9 cellular contexts compared by ENCODE assay signal in genomic region chr1:29125237-29125641, GRCh38. TPM values are rescaled to one million over a fixed set of nuclear protein-coding genes. Genes with fewer than 3 reads are reported as not detected.
A peak's percentile ranks its signal among the peaks of the same experiment; 100 is the strongest.
DNase-seq lines count a peak whose midpoint lies in the region; TF ChIP-seq lines count a peak whose summit lies in the region.
"Had no signal": no experiment of that assay in that cellular context is flagged by ENCODE, and none has a peak within 500 bp of the region (broad histone marks: within the 10 kb centered on the region; RNA-seq: fewer than 3 reads in every experiment).

No MANE protein-coding gene starts in this region.

- no peak overlapping the region for H3K4ac ChIP-seq in neuronal stem cell (ENCODE audit: low read length)

- no peak for DNase-seq in endothelial cell (ENCODE audit: low spot score)
- DNase-seq in neuronal stem cell (ENCODE audit: low spot score), result peak; percentile 23
- no peak for DNase-seq in HK-2 (ENCODE audit: unreplicated experiment)
- DNase-seq in effector memory CD4-positive, alpha-beta T cell, result no peak
- no peak for DNase-seq in NCI-H510A (lab: John Stamatoyannopoulos, UW)
- DNase-seq in mucosa of gallbladder (ENCODE audit: low spot score), result no peak
- DNase-seq: cerebellar nuclear complex had no signal

- H3K4me1 ChIP-seq in BLaER1 (peaks cover 29% of the 10 kb centered on the region), OCI-LY1 (ENCODE audit: insufficient read depth, low read length, severe bottlenecking) (peaks cover 13% of the 10 kb centered on the region), neuronal stem cell (ENCODE audit: control insufficient read depth in 2 of 2, insufficient read depth in 1 of 2, low read depth in 1 of 2, low read length in 2 of 2) (peaks cover 6 to 7% of the 10 kb centered on the region in 2 donors)
- H3K4me1 ChIP-seq in effector memory CD4-positive, alpha-beta T cell (ENCODE audit: control insufficient read depth, insufficient read depth, low read length, poor library complexity, severe bottlenecking), result peaks cover 22% of the 10 kb centered on the region

- no peaks in the 10 kb centered on the region for H3K36me3 Mint-ChIP-seq in endothelial cell (ENCODE audit: low read depth, unreplicated experiment)

- H3K36me3 ChIP-seq in BLaER1 (peaks cover 8% of the 10 kb centered on the region; the same call in 1 of the 2 replicates), OCI-LY1 (ENCODE audit: insufficient read depth, low read length) (no peaks in the 10 kb centered on the region), neuronal stem cell (replicated peaks in 1 of 2; ENCODE audit: control insufficient read depth in 2 of 2, insufficient read depth in 2 of 2, low read length in 2 of 2) (no peaks in the 10 kb centered on the region)
- no peaks in the 10 kb centered on the region for H3K36me3 ChIP-seq in effector memory CD4-positive, alpha-beta T cell (ENCODE audit: control insufficient read depth, insufficient read depth, low read length)

- no peaks in the 10 kb centered on the region for H3K9me3 Mint-ChIP-seq in endothelial cell (ENCODE audit: unreplicated experiment)

- no CpG with 5 or more reads among the region's 14 CpGs for WGBS in neuronal stem cell (ENCODE audit: extremely low coverage in 2 of 2, insufficient read length in 2 of 2, insufficient replicate concordance in 1 of 2), 2 donors

- no peak overlapping the region for H2BK5ac ChIP-seq in neuronal stem cell (ENCODE audit: low read length)

- peak overlapping the region; percentile 97 for H3K23ac ChIP-seq in neuronal stem cell (ENCODE audit: low read depth, low read length, poor library complexity)

- no peak overlapping the region for H2BK12ac ChIP-seq in neuronal stem cell (ENCODE audit: low read length)

- H3K4me3 Mint-ChIP-seq in endothelial cell (ENCODE audit: unreplicated experiment), result peak overlapping the region; percentile 79

- H4K20me1 ChIP-seq in BLaER1 (peaks cover 52% of the 10 kb centered on the region), OCI-LY1 (ENCODE audit: insufficient read depth, low read length) (no peaks in the 10 kb centered on the region)

- H3K4me2 ChIP-seq in BLaER1 (peak overlapping the region; percentile 96), OCI-LY1 (ENCODE audit: low read length) (peak overlapping the region; percentile 96), neuronal stem cell (ENCODE audit: insufficient read depth, low read length, poor library complexity, severe bottlenecking) (peak overlapping the region; percentile 99)

- peaks cover 7% of the 10 kb centered on the region for H3K27me3 Mint-ChIP-seq in endothelial cell (ENCODE audit: unreplicated experiment)

- H3K4me1 Mint-ChIP-seq in endothelial cell (ENCODE audit: unreplicated experiment), result peaks cover 6% of the 10 kb centered on the region

- H3K4me3 ChIP-seq in BLaER1, result peak overlapping the region; percentile 71; the same call in 1 of the 2 replicates
- peak overlapping the region; percentile 63 for H3K4me3 ChIP-seq in OCI-LY1 (ENCODE audit: low read depth, low read length, poor library complexity, severe bottlenecking)
- H3K4me3 ChIP-seq in neuronal stem cell (ENCODE audit: low read length in 2 of 2), result peak overlapping the region in 1 of 2 donors; percentile 37
- no peak overlapping the region for H3K4me3 ChIP-seq in effector memory CD4-positive, alpha-beta T cell (ENCODE audit: insufficient read depth, low read depth, low read length, poor library complexity, severe bottlenecking)

- H3K9me2 ChIP-seq in OCI-LY1 (ENCODE audit: low read depth, low read length), result no peaks in the 10 kb centered on the region

- no peaks in the 10 kb centered on the region for H3K79me2 ChIP-seq in OCI-LY1 (ENCODE audit: insufficient read depth, low read length)

- H3K14ac ChIP-seq in neuronal stem cell (ENCODE audit: low read length), result no peak overlapping the region

- peaks cover 6% of the 10 kb centered on the region for H3K79me1 ChIP-seq in neuronal stem cell (ENCODE audit: low read depth, low read length)

- H2AK5ac ChIP-seq in neuronal stem cell (ENCODE audit: low read depth, low read length), result peak overlapping the region; percentile 98

- H3F3A ChIP-seq in OCI-LY1 (ENCODE audit: insufficient read depth, low read length), result no peaks in the 10 kb centered on the region

- H3K27me3 ChIP-seq in BLaER1 (peaks cover 79% of the 10 kb centered on the region), OCI-LY1 (ENCODE audit: insufficient read depth, low read length) (peaks cover 7% of the 10 kb centered on the region), neuronal stem cell (ENCODE audit: control insufficient read depth in 3 of 3, insufficient read depth in 3 of 3, low read depth in 1 of 3, low read length in 3 of 3) (peaks cover 0 to 43% (median 24%) of the 10 kb centered on the region in 3 experiments)
- peaks cover 37% of the 10 kb centered on the region for H3K27me3 ChIP-seq in effector memory CD4-positive, alpha-beta T cell (replicated peaks; ENCODE audit: control insufficient read depth, insufficient read depth, low read length, poor library complexity, severe bottlenecking)

- TF ChIP-seq CTCF in OCI-LY1 (IDR thresholded peaks at IDR 0.05; ENCODE audit: low read length), result no peak
- TF ChIP-seq CTCF in endothelial cell (IDR thresholded peaks at IDR 0.05; ENCODE audit: unreplicated experiment), result no peak

- peak overlapping the region; percentile 45 for H3K27ac Mint-ChIP-seq in endothelial cell (ENCODE audit: unreplicated experiment)

- H3K9ac ChIP-seq in BLaER1 (no peak overlapping the region), OCI-LY1 (ENCODE audit: low read length) (peak overlapping the region; percentile 43; the same call in 1 of the 2 replicates), neuronal stem cell (ENCODE audit: low read depth, low read length, poor library complexity) (peak overlapping the region; percentile 60)

- peak overlapping the region; percentile 90 for H3K18ac ChIP-seq in neuronal stem cell (ENCODE audit: low read length)

- H2AFZ ChIP-seq in OCI-LY1 (ENCODE audit: low read length) (no peak overlapping the region), neuronal stem cell (ENCODE audit: low read length) (peak overlapping the region; percentile 97)

- H3K9me3 ChIP-seq in BLaER1, result no peaks in the 10 kb centered on the region
- H3K9me3 ChIP-seq in OCI-LY1 (ENCODE audit: low read length), result no peaks in the 10 kb centered on the region
- no peaks in the 10 kb centered on the region for H3K9me3 ChIP-seq in neuronal stem cell (replicated peaks in 1 of 2; ENCODE audit: control insufficient read depth in 2 of 2, insufficient read depth in 1 of 2, low read depth in 1 of 2, low read length in 2 of 2)
- no peaks in the 10 kb centered on the region for H3K9me3 ChIP-seq in effector memory CD4-positive, alpha-beta T cell (ENCODE audit: control insufficient read depth, low read length)

- H2BK15ac ChIP-seq in neuronal stem cell (ENCODE audit: low read length), result peak overlapping the region; percentile 30

- no peak overlapping the region for H4K8ac ChIP-seq in neuronal stem cell (ENCODE audit: low read depth, low read length)

- H3K27ac ChIP-seq in BLaER1 (no peak overlapping the region), OCI-LY1 (ENCODE audit: low read depth, low read length, poor library complexity, severe bottlenecking) (no peak overlapping the region), neuronal stem cell (replicated peaks; ENCODE audit: low read length) (no peak overlapping the region)
- no peak overlapping the region for H3K27ac ChIP-seq in effector memory CD4-positive, alpha-beta T cell (ENCODE audit: insufficient read depth, low read length, poor library complexity, severe bottlenecking)

- no peak overlapping the region for H2BK120ac ChIP-seq in neuronal stem cell (ENCODE audit: low read depth, low read length)

- H4K91ac ChIP-seq in neuronal stem cell (ENCODE audit: low read depth, low read length, poor library complexity), result no peak overlapping the region

RNA-seq across cellular contexts. Expression of gene TMEM200B, which starts 1.5 kb away (rescaled TPM):
- 0.95 TPM for total RNA-seq in endothelial cell (ENCODE audit: unreplicated experiment)
- 0.91 TPM for polyA plus RNA-seq in neuronal stem cell (2013, experiment 1 of 2)
- polyA plus RNA-seq in neuronal stem cell (2013, experiment 2 of 2), result 1.1 TPM
- total RNA-seq in mucosa of gallbladder, result 8.5 TPM

RNA-seq across cellular contexts. Expression of gene SRSF4, which starts 56.5 kb away (rescaled TPM):
- total RNA-seq in endothelial cell (ENCODE audit: unreplicated experiment) (68.6 TPM), mucosa of gallbladder (78.0 TPM)
- 111 TPM for polyA plus RNA-seq in neuronal stem cell (2013, experiment 1 of 2)
- polyA plus RNA-seq in neuronal stem cell (2013, experiment 2 of 2), result 113 TPM
